7 cellular contexts compared by ENCODE assay signal in genomic region chr3:32391643-32392529, GRCh38. TPM values are rescaled to one million over a fixed set of nuclear protein-coding genes. Genes with fewer than 3 reads are reported as not detected.
A peak's percentile ranks its signal among the peaks of the same experiment; 100 is the strongest.
DNase-seq lines count a peak whose midpoint lies in the region; ATAC-seq and TF ChIP-seq lines count a peak whose summit lies in the region.

CMTM7 (plus strand) TSS chr3:32391853; CDS start chr3:32391907, 54 bp downstream.

- no peaks in the 10 kb centered on the region for H4K20me1 ChIP-seq in neural cell (ENCODE audit: insufficient read depth)

- peak within 1 kb of the TSS; percentile 98 for H3K4me3 Mint-ChIP-seq in activated T-helper 17 cell treated with anti-CD3 and anti-CD28 coated beads, Interleukin-2, amount 50 U/mL, for 72 hours
- H3K4me3 Mint-ChIP-seq in type B pancreatic cell = peak within 1 kb of the TSS; percentile 98

- H3K36me3 ChIP-seq in Panc1 (ENCODE audit: control insufficient read depth, insufficient read depth, low read length) = peaks cover 3% of the 10 kb centered on the region; the same call in 1 of the 2 replicates
- no peaks in the 10 kb centered on the region for H3K36me3 ChIP-seq in neural cell (ENCODE audit: insufficient read depth, low read length)

- no peak within 1 kb of the TSS for H3K4me2 ChIP-seq in neural cell (ENCODE audit: low read length)

- H3K4me3 ChIP-seq in Panc1 (ENCODE audit: low read depth in 2 of 2, low read length in 2 of 2) (peak within 1 kb of the TSS; percentile 77 to 80), fibroblast of pulmonary artery (replicated peaks; ENCODE audit: low read depth, low read length) (peak within 1 kb of the TSS; percentile 85), neural cell (ENCODE audit: low read length) (peak within 1 kb of the TSS; percentile 68)

- H3K27ac Mint-ChIP-seq in activated T-helper 17 cell treated with anti-CD3 and anti-CD28 coated beads, Interleukin-2, amount 50 U/mL, for 72 hours = peak within 1 kb of the TSS; percentile 98
- H3K27ac Mint-ChIP-seq in type B pancreatic cell = peak within 1 kb of the TSS; percentile 88

- no peaks in the 10 kb centered on the region for H3K9me3 ChIP-seq in Panc1 (ENCODE audit: control insufficient read depth, insufficient read depth, low read depth, low read length)
- no peaks in the 10 kb centered on the region for H3K9me3 ChIP-seq in neural cell (ENCODE audit: low read length)

- H3K27ac ChIP-seq in Panc1 (ENCODE audit: low read length) (peak within 1 kb of the TSS; percentile 83), neural cell (ENCODE audit: low read length) (no peak within 1 kb of the TSS)

- H3K27me3 ChIP-seq in Panc1 (ENCODE audit: control insufficient read depth, insufficient read depth, low read length) (no peaks in the 10 kb centered on the region), neural cell (ENCODE audit: insufficient read depth, low read depth, low read length) (peaks cover 26% of the 10 kb centered on the region)

- no peak within 1 kb of the TSS for H3K9ac ChIP-seq in neural cell (ENCODE audit: low read length)

- H3K27me3 Mint-ChIP-seq in activated T-helper 17 cell treated with anti-CD3 and anti-CD28 coated beads, Interleukin-2, amount 50 U/mL, for 72 hours = no peaks in the 10 kb centered on the region
- H3K27me3 Mint-ChIP-seq in type B pancreatic cell = peaks cover 8% of the 10 kb centered on the region

- H3K4me1 ChIP-seq in Panc1 (ENCODE audit: control insufficient read depth, insufficient read depth, low read length) = peaks cover 4% of the 10 kb centered on the region

- CTCF ChIA-PET in Panc1 (lab: Charles Lee) = no interaction called here

- H3K9me3 Mint-ChIP-seq in activated T-helper 17 cell treated with anti-CD3 and anti-CD28 coated beads, Interleukin-2, amount 50 U/mL, for 72 hours = no peaks in the 10 kb centered on the region
- H3K9me3 Mint-ChIP-seq in type B pancreatic cell = no peaks in the 10 kb centered on the region

- BruUV-seq in Panc1 (replicated peaks; lab: Mats Ljungman, UMichigan) = no TSS peak

- no peaks in the 10 kb centered on the region for H3K9me2 ChIP-seq in neural cell (ENCODE audit: insufficient read depth, low read length)

- POLR2A ChIA-PET in Panc1 (lab: Charles Lee) = no interaction called here

- in situ Hi-C loops in Panc1 (cut with HindIII; ENCODE audit: low pct_unique_long_range_greater_than_20kb, low sequenced_read_pairs) = no loop called here

- TF ChIP-seq CTCF in Panc1 (IDR thresholded peaks at IDR 0.05) (no peak), fibroblast of pulmonary artery (IDR thresholded peaks at IDR 0.05; ENCODE audit: low read length, missing control alignments) (no peak), neural cell (IDR thresholded peaks at IDR 0.05; ENCODE audit: poor library complexity, severe bottlenecking) (no peak), type B pancreatic cell (conservative IDR thresholded peaks at IDR 0.05) (no peak)

- no peak for TF ChIP-seq EP300 in neural cell (conservative IDR thresholded peaks at IDR 0.05; ENCODE audit: poor library complexity, severe bottlenecking)

- H3K4me1 Mint-ChIP-seq in activated T-helper 17 cell treated with anti-CD3 and anti-CD28 coated beads, Interleukin-2, amount 50 U/mL, for 72 hours = peaks cover 38% of the 10 kb centered on the region
- H3K4me1 Mint-ChIP-seq in type B pancreatic cell (ENCODE audit: unreplicated experiment) = peaks cover 19% of the 10 kb centered on the region

- DNase-seq in Panc1 (ENCODE audit: low read depth, low spot score) (no peak), fibroblast of pulmonary artery (ENCODE audit: low read depth) (peak; percentile 58), type B pancreatic cell (ENCODE audit: extremely low spot score, unreplicated experiment) (peak; percentile 77)

- TF ChIP-seq RAD21 in neural cell (conservative IDR thresholded peaks at IDR 0.05) = no peak

- ATAC-seq in GM18511 (IDR thresholded peaks at IDR 0.05; ENCODE audit: unreplicated experiment) = peak; percentile 64
- ATAC-seq in HG02885 (IDR thresholded peaks at IDR 0.05; ENCODE audit: poor library complexity, unreplicated experiment) = peak; percentile 59
- peak; percentile 96 for ATAC-seq in Panc1
- ATAC-seq in activated T-helper 17 cell treated with anti-CD3 and anti-CD28 coated beads, Interleukin-2, amount 50 U/mL, for 72 hours (replicated peaks) = peak; percentile 65

- H3K36me3 Mint-ChIP-seq in activated T-helper 17 cell treated with anti-CD3 and anti-CD28 coated beads, Interleukin-2, amount 50 U/mL, for 72 hours (ENCODE audit: low read depth) = peaks cover 26% of the 10 kb centered on the region
- peaks cover 8% of the 10 kb centered on the region for H3K36me3 Mint-ChIP-seq in type B pancreatic cell

- no peaks in the 10 kb centered on the region for H3K79me2 ChIP-seq in neural cell (replicated peaks; ENCODE audit: insufficient read depth, low read length)

- H3F3A ChIP-seq in neural cell (ENCODE audit: insufficient read depth, low read length, poor library complexity, severe bottlenecking) = no peaks in the 10 kb centered on the region

- intact Hi-C loops in Panc1 (cut with micrococcal nuclease; ENCODE audit: unreplicated experiment) = no loop called here

- no peak within 1 kb of the TSS for H2AFZ ChIP-seq in neural cell (ENCODE audit: low read depth, low read length)

TF ChIP-seq in neural cell, 6 proteins besides CTCF, POLR2A, EP300 and RAD21:
- TF ChIP-seq EZH2 (IDR thresholded peaks at IDR 0.05; ENCODE audit: borderline replicate concordance, insufficient read depth, low read length, poor library complexity, severe bottlenecking) (peak; percentile 54), TAF1 (IDR thresholded peaks at IDR 0.05; ENCODE audit: low read depth) (no peak)

RNA-seq across cellular contexts. Expression of gene CMTM7, which starts in this region (rescaled TPM):
- 43.5 TPM for total RNA-seq in Panc1 (2021; ENCODE audit: unreplicated experiment)
- polyA plus RNA-seq in Panc1 (2012; ENCODE audit: insufficient read length) = 75.0 TPM
- 10 to 100 TPM; 26.9 to 51.1 TPM for total RNA-seq in activated T-helper 17 cell treated with anti-CD3 and anti-CD28 coated beads, Interleukin-2, amount 50 U/mL, for 72 hours
- polyA plus RNA-seq in neural cell = 0.57 TPM in 1 of 2 replicates, not detected in the other
- polyA minus RNA-seq in neural cell = not detected in 2 replicates
- total RNA-seq in type B pancreatic cell (ENCODE audit: low replicate concordance) = 8.2 and 20.4 TPM in 2 replicates
